Comparison of ENCODE assay signal across 27 cellular contexts in genomic region chr22:19753090-19753842, GRCh38. TPM values are rescaled to one million over a fixed set of nuclear protein-coding genes. Genes with fewer than 3 reads are reported as not detected.
DNase-seq lines count a peak whose midpoint lies in the region; ATAC-seq and TF ChIP-seq lines count a peak whose summit lies in the region.
"Had no signal": no experiment of that assay in that cellular context is flagged by ENCODE, and none has a peak within 500 bp of the region (broad histone marks: within the 10 kb centered on the region; RNA-seq: fewer than 3 reads in every experiment).

No MANE protein-coding gene starts in this region.

- H2BK12ac ChIP-seq in neuronal stem cell (ENCODE audit: low read length): no peak overlapping the region

- no peaks in the 10 kb centered on the region for H4K20me1 ChIP-seq in DOHH2 (ENCODE audit: control insufficient read depth, insufficient read depth, low read depth, low read length)

- H2BK15ac ChIP-seq in neuronal stem cell (ENCODE audit: low read length): peak overlapping the region; percentile 14

- no peak overlapping the region for H3K4me3 ChIP-seq in DOHH2 (ENCODE audit: low read length)
- H3K4me3 ChIP-seq in HEK293 (ENCODE audit: low read depth, low read length): no peak overlapping the region
- no peak overlapping the region for H3K4me3 ChIP-seq in astrocyte of the spinal cord (ENCODE audit: low read depth, low read length)
- peak overlapping the region in 1 of 2 donors; percentile 60 for H3K4me3 ChIP-seq in neuronal stem cell (ENCODE audit: low read length in 2 of 2)
- H3K4me3 ChIP-seq: heart right ventricle, prostate gland, thyroid gland had no signal

- ATAC-seq in HG02938 (IDR thresholded peaks at IDR 0.05; ENCODE audit: unreplicated experiment): no peak
- ATAC-seq in GM19452 (IDR thresholded peaks at IDR 0.05; ENCODE audit: unreplicated experiment): no peak
- no peak for ATAC-seq in HG03439 (IDR thresholded peaks at IDR 0.05; ENCODE audit: unreplicated experiment)
- ATAC-seq: activated CD8-positive, alpha-beta memory T cell treated with anti-CD3 and anti-CD28 coated beads, Interleukin-2, amount 10 ng/mL, durations not matched to agents 7 days and 5 days; activated naive CD4-positive, alpha-beta T cell treated with anti-CD3 and anti-CD28 coated beads, Interleukin-2, amount 50 U/mL, for 72 hours; heart right ventricle; left ventricle myocardium superior; T-cell had no signal

- H3K27me3 ChIP-seq in DOHH2 (ENCODE audit: control insufficient read depth, low read length): peaks cover 55% of the 10 kb centered on the region
- H3K27me3 ChIP-seq in neuronal stem cell (ENCODE audit: control insufficient read depth in 3 of 3, insufficient read depth in 3 of 3, low read depth in 1 of 3, low read length in 3 of 3): peaks cover 32 to 97% (median 57%) of the 10 kb centered on the region in 3 experiments

- POLR2A ChIA-PET in HEK293 (lab: Yijun Ruan, JAX): no interaction called here

- H2BK120ac ChIP-seq in neuronal stem cell (ENCODE audit: low read depth, low read length): no peak overlapping the region

- H3K9me3 ChIP-seq in DOHH2 (ENCODE audit: control insufficient read depth, insufficient read depth, low read length) (no peaks in the 10 kb centered on the region), HEK293 (ENCODE audit: control insufficient read depth, insufficient read depth, low read depth, low read length) (no peaks in the 10 kb centered on the region), neuronal stem cell (replicated peaks in 1 of 2; ENCODE audit: control insufficient read depth in 2 of 2, insufficient read depth in 1 of 2, low read depth in 1 of 2, low read length in 2 of 2) (peaks cover 0 to 5% of the 10 kb centered on the region in 2 donors)
- H3K9me3 ChIP-seq: heart right ventricle, prostate gland, thyroid gland had no signal

- H2BK5ac ChIP-seq in neuronal stem cell (ENCODE audit: low read length): no peak overlapping the region

- peak overlapping the region; percentile 1 for H3K23ac ChIP-seq in neuronal stem cell (ENCODE audit: low read depth, low read length, poor library complexity)

- H3K18ac ChIP-seq in neuronal stem cell (ENCODE audit: low read length): peak overlapping the region; percentile 67

- H3K4me1 ChIP-seq in DOHH2 (ENCODE audit: control insufficient read depth, low read length) (peaks cover 21% of the 10 kb centered on the region), HEK293 (ENCODE audit: control insufficient read depth, insufficient read depth, low read length) (no peaks in the 10 kb centered on the region), neuronal stem cell (ENCODE audit: control insufficient read depth in 2 of 2, insufficient read depth in 1 of 2, low read depth in 1 of 2, low read length in 2 of 2) (peaks cover 11 to 36% of the 10 kb centered on the region in 2 donors)

- no peaks in the 10 kb centered on the region for H3F3A ChIP-seq in DOHH2 (ENCODE audit: control insufficient read depth, insufficient read depth)

- H3K79me2 ChIP-seq in DOHH2 (ENCODE audit: control insufficient read depth, low read length): no peaks in the 10 kb centered on the region

- no CpG with 5 or more reads among the region's 10 CpGs for WGBS in neuronal stem cell (ENCODE audit: extremely low coverage in 2 of 2, insufficient read length in 2 of 2, insufficient replicate concordance in 1 of 2), 2 donors

- H3K9me2 ChIP-seq in DOHH2 (replicated peaks; ENCODE audit: control insufficient read depth, low read length): no peaks in the 10 kb centered on the region

- no peak overlapping the region for H3K27ac ChIP-seq in DOHH2 (ENCODE audit: low read depth, low read length)
- H3K27ac ChIP-seq in HEK293 (ENCODE audit: extremely low read depth, low read depth, low read length): no peak overlapping the region
- no peak overlapping the region for H3K27ac ChIP-seq in neuronal stem cell (replicated peaks; ENCODE audit: low read length)
- H3K27ac ChIP-seq: heart right ventricle, prostate gland, thyroid gland had no signal

- no peak overlapping the region for H2AFZ ChIP-seq in neuronal stem cell (ENCODE audit: low read length)

- H3K4me2 ChIP-seq in DOHH2 (ENCODE audit: low read length): no peak overlapping the region
- no peak overlapping the region for H3K4me2 ChIP-seq in neuronal stem cell (ENCODE audit: insufficient read depth, low read length, poor library complexity, severe bottlenecking)

- CTCF ChIA-PET in HEK293 (lab: Yijun Ruan, JAX): interaction anchor here (1.1 to 5.3 kb wide), 7 partner anchors 8 to 42 kb away, joined by 3 to 42 read pairs (median 6); no protein-coding TSS in a partner anchor

- peak overlapping the region; percentile 57 for H3K9ac ChIP-seq in neuronal stem cell (ENCODE audit: low read depth, low read length, poor library complexity)

- H4K91ac ChIP-seq in neuronal stem cell (ENCODE audit: low read depth, low read length, poor library complexity): no peak overlapping the region

- peak; percentile 54 for TF ChIP-seq CTCF in DOHH2 (IDR thresholded peaks at IDR 0.05; ENCODE audit: low read depth, low read length, poor library complexity, severe bottlenecking)
- peak; percentile 48 for TF ChIP-seq CTCF in HEK293 (tag by site-specific recombination; IDR thresholded peaks at IDR 0.05)
- TF ChIP-seq CTCF in astrocyte of the spinal cord (IDR thresholded peaks at IDR 0.05; ENCODE audit: low read depth, low read length): peak; percentile 23

- H3K14ac ChIP-seq in neuronal stem cell (ENCODE audit: low read length): peak overlapping the region; percentile 3

- in situ Hi-C loops in astrocyte of the spinal cord (cut with HindIII; ENCODE audit: low sequenced_read_pairs): no loop called here

- DNase-seq in astrocyte of the spinal cord (ENCODE audit: low read depth, low spot score): no peak
- no peak for DNase-seq in neuronal stem cell (ENCODE audit: low spot score)
- no peak for DNase-seq in NCI-H1105 (lab: John Stamatoyannopoulos, UW)
- DNase-seq: activated CD4-positive, alpha-beta T cell treated with anti-CD3 and anti-CD28 coated beads for 48 hours; activated CD8-positive, alpha-beta memory T cell treated with anti-CD3 and anti-CD28 coated beads, Interleukin-2, amount 10 ng/mL, durations not matched to agents 7 days and 5 days; heart right ventricle; immature natural killer cell; Karpas-422; left ventricle myocardium superior; midbrain; NCI-H1105 treated with DMSO at 0.1 percent for 48 hours; NCI-H2081 treated with DMSO at 0.1 percent for 48 hours; NCI-H524 treated with DMSO at 0.1 percent for 48 hours; Right ventricle myocardium superior; small intestine; stimulated activated CD4-positive, alpha-beta T cell treated with anti-CD3 and anti-CD28 coated beads, Interleukin-2, amount 100 ng/mL, for 48 hours; stimulated activated naive CD4-positive, alpha-beta T cell treated with Interleukin-2 at 50 U/mL for 16 hours; T-cell; thyroid gland had no signal

- H3K4ac ChIP-seq in neuronal stem cell (ENCODE audit: low read length): no peak overlapping the region

- no peaks in the 10 kb centered on the region for H3K79me1 ChIP-seq in neuronal stem cell (ENCODE audit: low read depth, low read length)

- H3K36me3 ChIP-seq in DOHH2 (ENCODE audit: control insufficient read depth, low read length) (no peaks in the 10 kb centered on the region), HEK293 (ENCODE audit: control insufficient read depth in 2 of 2, insufficient read depth in 1 of 2, low read length in 2 of 2) (no peaks in the 10 kb centered on the region), neuronal stem cell (replicated peaks in 1 of 2; ENCODE audit: control insufficient read depth in 2 of 2, insufficient read depth in 2 of 2, low read length in 2 of 2) (no peaks in the 10 kb centered on the region)
- H3K36me3 ChIP-seq: heart right ventricle, prostate gland, thyroid gland had no signal

- H4K8ac ChIP-seq in neuronal stem cell (ENCODE audit: low read depth, low read length): no peak overlapping the region

- H2AK5ac ChIP-seq in neuronal stem cell (ENCODE audit: low read depth, low read length): peak overlapping the region; percentile 16

TF ChIP-seq in HEK293, 187 proteins besides CTCF, POLR2A, EP300 and RAD21:
- TF ChIP-seq ZSCAN5A (tag by site-specific recombination; IDR thresholded peaks at IDR 0.05): no peak
- TF ChIP-seq, protein P1, sequence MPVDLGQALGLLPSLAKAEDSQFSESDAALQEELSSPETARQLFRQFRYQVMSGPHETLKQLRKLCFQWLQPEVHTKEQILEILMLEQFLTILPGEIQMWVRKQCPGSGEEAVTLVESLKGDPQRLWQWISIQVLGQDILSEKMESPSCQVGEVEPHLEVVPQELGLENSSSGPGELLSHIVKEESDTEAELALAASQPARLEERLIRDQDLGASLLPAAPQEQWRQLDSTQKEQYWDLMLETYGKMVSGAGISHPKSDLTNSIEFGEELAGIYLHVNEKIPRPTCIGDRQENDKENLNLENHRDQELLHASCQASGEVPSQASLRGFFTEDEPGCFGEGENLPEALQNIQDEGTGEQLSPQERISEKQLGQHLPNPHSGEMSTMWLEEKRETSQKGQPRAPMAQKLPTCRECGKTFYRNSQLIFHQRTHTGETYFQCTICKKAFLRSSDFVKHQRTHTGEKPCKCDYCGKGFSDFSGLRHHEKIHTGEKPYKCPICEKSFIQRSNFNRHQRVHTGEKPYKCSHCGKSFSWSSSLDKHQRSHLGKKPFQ (tag by site-specific recombination; IDR thresholded peaks at IDR 0.05): peak; percentile 89

RNA-seq across cellular contexts. Expression of gene TBX1, which starts 7.3 kb away (rescaled TPM):
- 0.31 TPM for polyA plus RNA-seq in neuronal stem cell (2013, experiment 1 of 2)
- polyA plus RNA-seq in neuronal stem cell (2013, experiment 2 of 2): 0.26 TPM
- polyA plus RNA-seq: neural cell had no signal

RNA-seq across cellular contexts. Expression of gene GP1BB, which starts 29.9 kb away (rescaled TPM):
- 2.5 TPM for polyA plus RNA-seq in neuronal stem cell (2013, experiment 1 of 2)
- polyA plus RNA-seq in neuronal stem cell (2013, experiment 2 of 2): 2.6 TPM

RNA-seq across cellular contexts. Expression of gene SEPTIN5, which starts 39.0 kb away (rescaled TPM):
- 23.1 TPM for polyA plus RNA-seq in neuronal stem cell (2013, experiment 1 of 2)
- 21.3 TPM for polyA plus RNA-seq in neuronal stem cell (2013, experiment 2 of 2)
